In the genomic region with DNA sequence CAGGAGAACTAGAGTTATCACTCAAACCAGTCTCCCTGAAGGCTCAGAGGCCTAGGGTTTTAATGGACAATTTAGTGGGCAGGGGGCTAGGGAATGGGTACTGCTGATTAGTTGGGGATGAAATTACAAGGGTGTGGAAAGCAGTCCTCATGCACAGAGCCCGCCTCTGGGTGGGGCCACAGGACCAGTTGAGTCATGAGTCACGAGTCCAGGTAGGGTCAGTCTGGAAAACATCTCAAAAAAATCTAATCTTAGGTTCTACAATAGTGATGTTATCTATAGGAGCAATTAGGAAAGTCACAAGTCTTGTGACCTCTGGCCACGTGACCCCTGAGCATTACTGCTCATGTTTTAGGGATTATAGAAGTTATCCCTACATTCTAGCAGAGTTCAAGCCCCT, we compare ENCODE assay signal across 14 cellular contexts. TPM values are rescaled to one million over a fixed set of nuclear protein-coding genes. Genes with fewer than 3 reads are reported as not detected.
A peak's percentile ranks its signal among the peaks of the same experiment; 100 is the strongest.
DNase-seq lines count a peak whose midpoint lies in the region; ATAC-seq and TF ChIP-seq lines count a peak whose summit lies in the region.
"Had no signal": no experiment of that assay in that cellular context is flagged by ENCODE, and none has a peak within 500 bp of the region (broad histone marks: within the 10 kb centered on the region; RNA-seq: fewer than 3 reads in every experiment).

No MANE protein-coding gene starts in this region.

- H3K4me1 ChIP-seq in OCI-LY3 (ENCODE audit: low read length) (peaks cover 24% of the 10 kb centered on the region), colonic mucosa (peaks cover 4% of the 10 kb centered on the region)
- H3K4me1 ChIP-seq: BLaER1 treated with 17β-estradiol and CSF1 and Interleukin-3, amounts not matched to agents 10 nM and 100 nM had no signal

- no peaks in the 10 kb centered on the region for H3K79me2 ChIP-seq in OCI-LY3 (ENCODE audit: low read length)

- H3K9me3 ChIP-seq in OCI-LY3 (ENCODE audit: insufficient read depth, low read length) (no peaks in the 10 kb centered on the region), colonic mucosa (no peaks in the 10 kb centered on the region)
- H3K9me3 ChIP-seq: BLaER1 treated with 17β-estradiol and CSF1 and Interleukin-3, amounts not matched to agents 10 nM and 100 nM had no signal

- H3K27ac ChIP-seq in OCI-LY3 (ENCODE audit: low read length) (no peak overlapping the region), colonic mucosa (no peak overlapping the region)
- H3K27ac ChIP-seq: BLaER1 treated with 17β-estradiol and CSF1 and Interleukin-3, amounts not matched to agents 10 nM and 100 nM had no signal

- TF ChIP-seq CTCF in OCI-LY3 (IDR thresholded peaks at IDR 0.05; ENCODE audit: low read depth, low read length) (no peak), colonic mucosa (IDR thresholded peaks at IDR 0.05) (no peak)

- H4K20me1 ChIP-seq in OCI-LY3 (ENCODE audit: insufficient read depth, low read length) = no peaks in the 10 kb centered on the region
- H4K20me1 ChIP-seq: BLaER1 treated with 17β-estradiol and CSF1 and Interleukin-3, amounts not matched to agents 10 nM and 100 nM had no signal

- H3K36me3 ChIP-seq in OCI-LY3 (replicated peaks; ENCODE audit: low read depth, low read length) (no peaks in the 10 kb centered on the region), colonic mucosa (no peaks in the 10 kb centered on the region)
- H3K36me3 ChIP-seq: BLaER1 treated with 17β-estradiol and CSF1 and Interleukin-3, amounts not matched to agents 10 nM and 100 nM had no signal

- no peak overlapping the region for H3K4me2 ChIP-seq in OCI-LY3 (ENCODE audit: low read length)
- H3K4me2 ChIP-seq: BLaER1 treated with 17β-estradiol and CSF1 and Interleukin-3, amounts not matched to agents 10 nM and 100 nM had no signal

- no peak overlapping the region for H3K9ac ChIP-seq in OCI-LY3 (ENCODE audit: low read length)
- H3K9ac ChIP-seq in colonic mucosa (ENCODE audit: low read depth in 2 of 2, low read length in 2 of 2) = no peak overlapping the region
- H3K9ac ChIP-seq: BLaER1 treated with 17β-estradiol and CSF1 and Interleukin-3, amounts not matched to agents 10 nM and 100 nM had no signal

- no peak for ATAC-seq in esophagus mucosa
- no peak for ATAC-seq in HG03175 (IDR thresholded peaks at IDR 0.05; ENCODE audit: unreplicated experiment)
- ATAC-seq: CD8-positive, alpha-beta T cell; GM12878 had no signal

- H3K27me3 ChIP-seq in OCI-LY3 (ENCODE audit: low read depth, low read length) (0 out of 2 replicates have a peak, but pooled peaks cover 6% of the 10 kb centered on the region), colonic mucosa (no peaks in the 10 kb centered on the region)
- H3K27me3 ChIP-seq: BLaER1 treated with 17β-estradiol and CSF1 and Interleukin-3, amounts not matched to agents 10 nM and 100 nM had no signal

- intact Hi-C loops in colonic mucosa (cut with DNase I) = no loop called here

- peak; percentile 50 for DNase-seq in colonic mucosa
- peak; percentile 18 for DNase-seq in mesenteric fat pad (ENCODE audit: low spot score)
- no peak for DNase-seq in UCSD-AML1 (lab: John Stamatoyannopoulos, UW; ENCODE audit: unreplicated experiment)
- DNase-seq: CD8-positive, alpha-beta T cell; DMS 273 treated with DMSO at 0.1 percent for 48 hours; DMS53; DND-41; EL; HCEC 1CT had no signal

- no peak overlapping the region for H3K4me3 ChIP-seq in OCI-LY3 (ENCODE audit: low read length)
- no peak overlapping the region for H3K4me3 ChIP-seq in colonic mucosa
- H3K4me3 ChIP-seq: BLaER1 treated with 17β-estradiol and CSF1 and Interleukin-3, amounts not matched to agents 10 nM and 100 nM; GM12878 had no signal

- 0 out of 2 replicates have a peak overlapping the region, but pooled peaks have one; percentile 16 for H2AFZ ChIP-seq in OCI-LY3 (ENCODE audit: low read depth, low read length)

RNA-seq across cellular contexts. Expression of a gene that starts 18.7 kb away (rescaled TPM):
- 10 to 100 TPM; 52.4 to 59.9 TPM for total RNA-seq in colonic mucosa
- 57.1 TPM for total RNA-seq in mesenteric fat pad
- total RNA-seq in esophagus mucosa = 33.0 TPM
